In genomic region chr16:69311115-69311532, GRCh38 we compare ENCODE assay signal across 8 cellular contexts. TPM values are rescaled to one million over a fixed set of nuclear protein-coding genes. Genes with fewer than 3 reads are reported as not detected.
DNase-seq lines count a peak whose midpoint lies in the region; ATAC-seq and TF ChIP-seq lines count a peak whose summit lies in the region.

TSS of gene VPS4A (plus strand) at chr16:69311350. CDS start at chr16:69311512, 162 bp downstream.

- H3K9me3 ChIP-seq in cardiac muscle cell (ENCODE audit: low read depth) = no peaks in the 10 kb centered on the region

- peaks cover 10% of the 10 kb centered on the region for H3K36me3 Mint-ChIP-seq in activated naive CD8-positive, alpha-beta T cell treated with anti-CD3 and anti-CD28 coated beads, Interleukin-2, amount 50 U/mL, for 24 hours (ENCODE audit: low read depth)
- H3K36me3 Mint-ChIP-seq in type B pancreatic cell = peaks cover 6% of the 10 kb centered on the region

- H3K4me1 Mint-ChIP-seq in activated naive CD8-positive, alpha-beta T cell treated with anti-CD3 and anti-CD28 coated beads, Interleukin-2, amount 50 U/mL, for 24 hours = peaks cover 26% of the 10 kb centered on the region
- H3K4me1 Mint-ChIP-seq in type B pancreatic cell (ENCODE audit: unreplicated experiment) = peaks cover 19% of the 10 kb centered on the region

- H3K4me3 ChIP-seq in cardiac muscle cell = peak within 1 kb of the TSS; percentile 80

- peak; percentile 97 for TF ChIP-seq CTCF in GM12874 (IDR thresholded peaks at IDR 0.05; ENCODE audit: insufficient read depth, low read depth, low read length)
- TF ChIP-seq CTCF in cardiac muscle cell (IDR thresholded peaks at IDR 0.05; ENCODE audit: low read depth, low read length) = peak; percentile 69
- TF ChIP-seq CTCF in type B pancreatic cell (conservative IDR thresholded peaks at IDR 0.05) = peak; percentile 89

- peak within 1 kb of the TSS; percentile 92 for H3K27ac Mint-ChIP-seq in activated naive CD8-positive, alpha-beta T cell treated with anti-CD3 and anti-CD28 coated beads, Interleukin-2, amount 50 U/mL, for 24 hours
- peak within 1 kb of the TSS; percentile 93 for H3K27ac Mint-ChIP-seq in type B pancreatic cell

- peak; percentile 91 for ATAC-seq in HG02763 (IDR thresholded peaks at IDR 0.05; ENCODE audit: unreplicated experiment)
- ATAC-seq in activated naive CD8-positive, alpha-beta T cell treated with anti-CD3 and anti-CD28 coated beads, Interleukin-2, amount 50 U/mL, for 24 hours = peak; percentile 96

- no peaks in the 10 kb centered on the region for H3K27me3 ChIP-seq in cardiac muscle cell

- DNase-seq in NCI-H1417 (lab: John Stamatoyannopoulos, UW) (peak; percentile 88 to 95 (median 90)), SW 1271 (lab: John Stamatoyannopoulos, UW) (peak; percentile 71 to 91), cardiac muscle cell (ENCODE audit: low read depth in 1 of 2, low spot score in 1 of 2) (peak; percentile 97 to 98), pons (ENCODE audit: low spot score) (peak; percentile 96), type B pancreatic cell (ENCODE audit: extremely low spot score, unreplicated experiment) (peak; percentile 98)
- peak; percentile 99 for DNase-seq in activated naive CD8-positive, alpha-beta T cell treated with anti-CD3 and anti-CD28 coated beads, Interleukin-2, amount 50 U/mL, for 24 hours

- no peaks in the 10 kb centered on the region for H3K9me3 Mint-ChIP-seq in activated naive CD8-positive, alpha-beta T cell treated with anti-CD3 and anti-CD28 coated beads, Interleukin-2, amount 50 U/mL, for 24 hours
- H3K9me3 Mint-ChIP-seq in type B pancreatic cell = no peaks in the 10 kb centered on the region

- H3K4me1 ChIP-seq in cardiac muscle cell (ENCODE audit: low read depth) = peaks cover 4% of the 10 kb centered on the region

- H3K27ac ChIP-seq in cardiac muscle cell = peak within 1 kb of the TSS; percentile 90

- H3K36me3 ChIP-seq in cardiac muscle cell = peaks cover under 1% of the 10 kb centered on the region

- no peaks in the 10 kb centered on the region for H3K27me3 Mint-ChIP-seq in activated naive CD8-positive, alpha-beta T cell treated with anti-CD3 and anti-CD28 coated beads, Interleukin-2, amount 50 U/mL, for 24 hours
- H3K27me3 Mint-ChIP-seq in type B pancreatic cell = no peaks in the 10 kb centered on the region

- peak within 1 kb of the TSS; percentile 95 for H3K4me3 Mint-ChIP-seq in activated naive CD8-positive, alpha-beta T cell treated with anti-CD3 and anti-CD28 coated beads, Interleukin-2, amount 50 U/mL, for 24 hours
- H3K4me3 Mint-ChIP-seq in type B pancreatic cell = peak within 1 kb of the TSS; percentile 98

RNA-seq across cellular contexts. Expression of gene VPS4A, which starts in this region (rescaled TPM):
- total RNA-seq in cardiac muscle cell (30.8 and 36.9 TPM in 2 replicates), type B pancreatic cell (ENCODE audit: low replicate concordance) (23.2 and 31.2 TPM in 2 replicates)
- 50.7 and 52.2 TPM in 2 replicates for polyA plus RNA-seq in cardiac muscle cell

Comparison
In these comparisons a context has a peak if more than half of its experiments do, and no peak if none do; other contexts are left out.
1. Peak in every context shown above with its lines: DNase-seq, ATAC-seq, H3K4me3 ChIP-seq and H3K27ac ChIP-seq.